24 cellular contexts compared by ENCODE assay signal in the genomic region with DNA sequence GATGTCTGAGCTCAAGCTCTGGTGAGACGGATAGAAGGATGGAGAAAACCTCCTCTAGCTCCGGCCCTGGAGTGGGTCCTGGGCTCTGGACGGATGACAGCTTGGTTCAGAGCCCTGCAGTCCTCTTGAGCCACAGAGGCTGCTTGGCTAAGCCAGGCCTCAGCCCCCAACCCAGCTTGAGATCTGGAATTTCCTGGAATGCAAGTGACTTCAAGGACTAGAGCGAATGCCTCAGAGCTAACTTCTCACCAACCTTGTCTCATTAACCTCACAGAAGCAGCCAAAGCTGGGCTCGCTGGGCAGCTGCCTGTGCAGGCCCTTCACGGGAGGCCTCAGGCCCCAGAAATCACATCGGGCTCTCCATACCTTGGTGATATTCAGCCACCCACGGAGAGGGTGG.
"Had no signal": no experiment of that assay in that cellular context is flagged by ENCODE, and none has a peak within 500 bp of the region (broad histone marks: within the 10 kb centered on the region; RNA-seq: fewer than 3 reads in every experiment).

No MANE protein-coding gene starts in this region.

- H3K27me3 ChIP-seq: gastroesophageal sphincter, right atrium auricular region had no signal

- H3K27ac ChIP-seq: brain microvascular endothelial cell, coronary artery, esophagus muscularis mucosa, gastroesophageal sphincter, heart left ventricle, lower lobe of right lung, right atrium auricular region had no signal

- DNase-seq: activated CD4-positive, alpha-beta T cell treated with anti-CD3 and anti-CD28 coated beads, Interleukin-2, amount 10 ng/mL, durations not matched to agents 7 days and 5 days; activated CD8-positive, alpha-beta T cell treated with anti-CD3 and anti-CD28 coated beads, Interleukin-2, amount 10 ng/mL, durations not matched to agents 7 days and 5 days; activated naive CD4-positive, alpha-beta T cell treated with Interleukin-2 at 50 U/mL for 16 hours; activated T-cell treated with anti-CD3 and anti-CD28 coated beads, Interleukin-2, amount 50 U/mL, for 24 hours; anterior cingulate cortex; effector CD4-positive, alpha-beta T cell; heart left ventricle; left cardiac atrium; lower lobe of right lung; midbrain; nephron progenitor cell; occipital lobe; T-cell had no signal

- H3K4me3 ChIP-seq: coronary artery, esophagus muscularis mucosa, gastroesophageal sphincter, heart left ventricle, lower lobe of right lung, right atrium auricular region had no signal

- H3K9me3 ChIP-seq: esophagus muscularis mucosa, gastroesophageal sphincter, heart left ventricle, lower lobe of right lung, right atrium auricular region had no signal

- H3K27ac Mint-ChIP-seq: activated CD4-positive, alpha-beta T cell treated with anti-CD3 and anti-CD28 coated beads, Interleukin-2, amount 10 ng/mL, durations not matched to agents 7 days and 5 days; activated CD8-positive, alpha-beta T cell treated with anti-CD3 and anti-CD28 coated beads, Interleukin-2, amount 10 ng/mL, durations not matched to agents 7 days and 5 days; activated T-cell treated with anti-CD3 and anti-CD28 coated beads, Interleukin-2, amount 50 U/mL, for 24 hours; activated T-helper 2 cell treated with anti-CD3 and anti-CD28 coated beads, Interferon-gamma antibody, Interleukin-2, Interleukin-4, amounts not matched to agents 10 μg/mL and 5 μg/mL and 100 μg/mL, durations not matched to agents 14 hours and 24 hours and 36 hours; nephron progenitor cell; progenitor cell of endocrine pancreas; stimulated activated naive CD8-positive, alpha-beta T cell treated with anti-CD3 and anti-CD28 coated beads, Interleukin-15, Interleukin-2, amounts not matched to agents 100 ng/mL and 50 ng/mL, for 24 hours; T-cell; type B pancreatic cell had no signal

- H3K36me3 ChIP-seq: brain microvascular endothelial cell, heart left ventricle, lower lobe of right lung, right atrium auricular region had no signal

- H3K36me3 Mint-ChIP-seq: T-cell had no signal

- FAIRE-seq: endothelial cell of umbilical vein had no signal

- H3K9me3 Mint-ChIP-seq: activated CD4-positive, alpha-beta T cell treated with anti-CD3 and anti-CD28 coated beads, Interleukin-2, amount 10 ng/mL, durations not matched to agents 7 days and 5 days; activated T-cell treated with anti-CD3 and anti-CD28 coated beads, Interleukin-2, amount 50 U/mL, for 24 hours; activated T-helper 2 cell treated with anti-CD3 and anti-CD28 coated beads, Interferon-gamma antibody, Interleukin-2, Interleukin-4, amounts not matched to agents 10 μg/mL and 5 μg/mL and 100 μg/mL, durations not matched to agents 14 hours and 24 hours and 36 hours; central memory CD8-positive, alpha-beta T cell; nephron progenitor cell; stimulated activated naive CD8-positive, alpha-beta T cell treated with anti-CD3 and anti-CD28 coated beads, Interleukin-15, Interleukin-2, amounts not matched to agents 100 ng/mL and 50 ng/mL, for 24 hours; T-cell; type B pancreatic cell had no signal

- ATAC-seq: activated CD8-positive, alpha-beta T cell treated with anti-CD3 and anti-CD28 coated beads, Interleukin-2, amount 10 ng/mL, durations not matched to agents 7 days and 5 days; gastroesophageal sphincter; heart left ventricle; left cardiac atrium; T-cell had no signal

- H3K4me3 Mint-ChIP-seq: activated CD4-positive, alpha-beta T cell treated with anti-CD3 and anti-CD28 coated beads, Interleukin-2, amount 10 ng/mL, durations not matched to agents 7 days and 5 days; activated CD8-positive, alpha-beta T cell treated with anti-CD3 and anti-CD28 coated beads, Interleukin-2, amount 10 ng/mL, durations not matched to agents 7 days and 5 days; activated T-cell treated with anti-CD3 and anti-CD28 coated beads, Interleukin-2, amount 50 U/mL, for 24 hours; central memory CD8-positive, alpha-beta T cell; nephron progenitor cell; stimulated activated naive CD8-positive, alpha-beta T cell treated with anti-CD3 and anti-CD28 coated beads, Interleukin-15, Interleukin-2, amounts not matched to agents 100 ng/mL and 50 ng/mL, for 24 hours; T-cell; type B pancreatic cell had no signal
